ENCODE assay signal across 14 cellular contexts in genomic region chr7:131076711-131077170, GRCh38.
DNase-seq lines count a peak whose midpoint lies in the region; ATAC-seq, FAIRE-seq and TF ChIP-seq lines count a peak whose summit lies in the region.
"Had no signal": no experiment of that assay in that cellular context is flagged by ENCODE, and none has a peak within 500 bp of the region (broad histone marks: within the 10 kb centered on the region; RNA-seq: fewer than 3 reads in every experiment).

No MANE protein-coding gene starts in this region.

- DNase-seq in activated CD8-positive, alpha-beta T cell treated with anti-CD3 and anti-CD28 coated beads for 36 hours: no peak
- DNase-seq in activated CD8-positive, alpha-beta T cell treated with anti-CD3 and anti-CD28 coated beads, Interleukin-2, amount 10 ng/mL, durations not matched to agents 7 days and 5 days: no peak
- no peak for DNase-seq in activated naive CD8-positive, alpha-beta T cell treated with anti-CD3 and anti-CD28 coated beads, Interleukin-2, amount 50 U/mL, for 24 hours
- DNase-seq in keratinocyte (ENCODE audit: low read depth, low spot score) (no peak), sigmoid colon (no peak), germinal center (ENCODE audit: low spot score) (no peak)
- DNase-seq in effector CD8-positive, alpha-beta T cell (lab: John Stamatoyannopoulos, UW): no peak
- DNase-seq: NCI-H524 treated with DMSO at 0.1 percent for 48 hours, thyroid gland had no signal

- FAIRE-seq in keratinocyte (lab: Jason Lieb, UNC): peak; percentile 36
- FAIRE-seq: A204.1, endothelial cell of umbilical vein had no signal

- H3K4me1 ChIP-seq in keratinocyte (ENCODE audit: control insufficient read depth, extremely low read depth, insufficient read depth, low read length) (peaks cover 15% of the 10 kb centered on the region), subcutaneous abdominal adipose tissue (ENCODE audit: control insufficient read depth in 5 of 5, insufficient read depth in 5 of 5, low read length in 5 of 5) (peaks cover 6 to 31% (median 23%) of the 10 kb centered on the region in 5 donors), sigmoid colon (peaks cover 0 to 75% (median 51%) of the 10 kb centered on the region in 4 donors)

- dilution Hi-C loops in keratinocyte (cut with MboI; ENCODE audit: extremely low pct_ligation_motif_present, low sequenced_read_pairs): no loop called here

- H3K36me3 ChIP-seq in keratinocyte (ENCODE audit: control insufficient read depth in 2 of 2, extremely low read depth in 1 of 2, insufficient read depth in 2 of 2, low read length in 2 of 2) (no peaks in the 10 kb centered on the region), subcutaneous abdominal adipose tissue (ENCODE audit: control insufficient read depth in 5 of 5, insufficient read depth in 5 of 5, low read length in 5 of 5) (peaks cover 6 to 27% (median 6%) of the 10 kb centered on the region in 5 donors), sigmoid colon (peaks cover 0 to 24% (median 0%) of the 10 kb centered on the region in 4 donors)

- H3K36me3 Mint-ChIP-seq in activated CD8-positive, alpha-beta T cell treated with anti-CD3 and anti-CD28 coated beads for 36 hours (ENCODE audit: low read depth): peaks cover 22% of the 10 kb centered on the region
- peaks cover 5% of the 10 kb centered on the region for H3K36me3 Mint-ChIP-seq in activated CD8-positive, alpha-beta T cell treated with anti-CD3 and anti-CD28 coated beads, Interleukin-2, amount 10 ng/mL, durations not matched to agents 7 days and 5 days (ENCODE audit: low read depth)
- H3K36me3 Mint-ChIP-seq in activated naive CD8-positive, alpha-beta T cell treated with anti-CD3 and anti-CD28 coated beads, Interleukin-2, amount 50 U/mL, for 24 hours (ENCODE audit: low read depth): peaks cover 25% of the 10 kb centered on the region

- no peak for ATAC-seq in activated CD8-positive, alpha-beta T cell treated with anti-CD3 and anti-CD28 coated beads for 36 hours
- ATAC-seq in activated CD8-positive, alpha-beta T cell treated with anti-CD3 and anti-CD28 coated beads, Interleukin-2, amount 10 ng/mL, durations not matched to agents 7 days and 5 days: no peak
- ATAC-seq in activated naive CD8-positive, alpha-beta T cell treated with anti-CD3 and anti-CD28 coated beads, Interleukin-2, amount 50 U/mL, for 24 hours: no peak

- no peak for TF ChIP-seq CTCF in activated CD8-positive, alpha-beta T cell treated with anti-CD3 and anti-CD28 coated beads for 36 hours (IDR thresholded peaks at IDR 0.05)
- TF ChIP-seq CTCF in keratinocyte (optimal IDR thresholded peaks at IDR 0.05 in 1 of 3, IDR thresholded peaks at IDR 0.05 in 1 of 3, conservative IDR thresholded peaks at IDR 0.05 in 1 of 3; ENCODE audit: extremely low read depth in 1 of 3, insufficient read depth in 2 of 3, low read length in 3 of 3) (no peak), sigmoid colon (IDR thresholded peaks at IDR 0.05) (no peak)

- peaks cover 3% of the 10 kb centered on the region for H3K79me2 ChIP-seq in keratinocyte (ENCODE audit: control insufficient read depth, insufficient read depth, low read length)

- H3K9me1 ChIP-seq in keratinocyte (ENCODE audit: control insufficient read depth, extremely low read depth, insufficient read depth, low read length): no peaks in the 10 kb centered on the region

- CTCF ChIA-PET in activated CD8-positive, alpha-beta T cell treated with anti-CD3 and anti-CD28 coated beads for 36 hours (lab: Charles Lee): no interaction called here
- CTCF ChIA-PET in activated CD8-positive, alpha-beta T cell treated with anti-CD3 and anti-CD28 coated beads, Interleukin-2, amount 10 ng/mL, durations not matched to agents 7 days and 5 days (lab: Charles Lee): no interaction called here

- H3K4me3 Mint-ChIP-seq in activated CD8-positive, alpha-beta T cell treated with anti-CD3 and anti-CD28 coated beads for 36 hours: no peak overlapping the region
- no peak overlapping the region for H3K4me3 Mint-ChIP-seq in activated CD8-positive, alpha-beta T cell treated with anti-CD3 and anti-CD28 coated beads, Interleukin-2, amount 10 ng/mL, durations not matched to agents 7 days and 5 days
- no peak overlapping the region for H3K4me3 Mint-ChIP-seq in activated naive CD8-positive, alpha-beta T cell treated with anti-CD3 and anti-CD28 coated beads, Interleukin-2, amount 50 U/mL, for 24 hours
- H3K4me3 Mint-ChIP-seq: T-helper 1 cell treated with Interleukin-12 subunit alpha and Interleukin-12 subunit beta and Interleukin-4 antibody, amounts not matched to agents 30 μg/mL and 1 μg/mL, for 36 hours had no signal

- no peaks in the 10 kb centered on the region for H3K9me3 ChIP-seq in keratinocyte (ENCODE audit: control insufficient read depth, low read depth, low read length)
- no peaks in the 10 kb centered on the region for H3K9me3 ChIP-seq in subcutaneous abdominal adipose tissue (ENCODE audit: control insufficient read depth in 5 of 5, low read length in 5 of 5)
- H3K9me3 ChIP-seq in sigmoid colon: no peaks in the 10 kb centered on the region
- H3K9me3 ChIP-seq: thyroid gland had no signal

- H2AFZ ChIP-seq in keratinocyte (ENCODE audit: control insufficient read depth, low read length): no peak overlapping the region

- H3K27ac Mint-ChIP-seq in activated CD8-positive, alpha-beta T cell treated with anti-CD3 and anti-CD28 coated beads for 36 hours: peak overlapping the region; percentile 70
- no peak overlapping the region for H3K27ac Mint-ChIP-seq in activated CD8-positive, alpha-beta T cell treated with anti-CD3 and anti-CD28 coated beads, Interleukin-2, amount 10 ng/mL, durations not matched to agents 7 days and 5 days
- H3K27ac Mint-ChIP-seq in activated naive CD8-positive, alpha-beta T cell treated with anti-CD3 and anti-CD28 coated beads, Interleukin-2, amount 50 U/mL, for 24 hours: peak overlapping the region; percentile 49

- TF ChIP-seq EP300 in sigmoid colon (IDR thresholded peaks at IDR 0.05): no peak

- POLR2A ChIA-PET in activated CD8-positive, alpha-beta T cell treated with anti-CD3 and anti-CD28 coated beads for 36 hours (lab: Charles Lee): no interaction called here
- POLR2A ChIA-PET in activated CD8-positive, alpha-beta T cell treated with anti-CD3 and anti-CD28 coated beads, Interleukin-2, amount 10 ng/mL, durations not matched to agents 7 days and 5 days (lab: Charles Lee): interaction anchor here (0.9 kb wide), 1 partner anchor 13 kb away, joined by 3 read pairs; no protein-coding TSS in a partner anchor

- peak overlapping the region; percentile 40 for H3K4me2 ChIP-seq in keratinocyte (ENCODE audit: control insufficient read depth, extremely low read depth, insufficient read depth, low read depth, low read length)

- no peak overlapping the region for H3K4me3 ChIP-seq in keratinocyte (ENCODE audit: control insufficient read depth in 2 of 3, extremely low read depth in 1 of 3, insufficient read depth in 2 of 3, low read depth in 1 of 3, low read length in 3 of 3)
- no peak overlapping the region for H3K4me3 ChIP-seq in subcutaneous abdominal adipose tissue (ENCODE audit: low read depth in 1 of 5, low read length in 5 of 5)
- no peak overlapping the region for H3K4me3 ChIP-seq in sigmoid colon
- H3K4me3 ChIP-seq: lung, thyroid gland had no signal

- H3K9ac ChIP-seq in keratinocyte (ENCODE audit: control insufficient read depth, extremely low read depth, insufficient read depth, low read length): no peak overlapping the region
- H3K9ac ChIP-seq in subcutaneous abdominal adipose tissue (ENCODE audit: low read length in 5 of 5): peak overlapping the region in 1 of 5 donors; percentile 28

- 75% methylated on average over 4 of the region's 4 CpGs for WGBS in sigmoid colon, 2 donors

- no peaks in the 10 kb centered on the region for H3K27me3 ChIP-seq in keratinocyte (ENCODE audit: control insufficient read depth, extremely low read depth, insufficient read depth, low read length)
- H3K27me3 ChIP-seq in subcutaneous abdominal adipose tissue (ENCODE audit: control insufficient read depth in 5 of 5, insufficient read depth in 4 of 5, low read length in 5 of 5): no peaks in the 10 kb centered on the region
- no peaks in the 10 kb centered on the region for H3K27me3 ChIP-seq in sigmoid colon
- H3K27me3 ChIP-seq: thyroid gland had no signal

- peaks cover 50% of the 10 kb centered on the region for H3K4me1 Mint-ChIP-seq in activated CD8-positive, alpha-beta T cell treated with anti-CD3 and anti-CD28 coated beads for 36 hours (ENCODE audit: low read depth)
- H3K4me1 Mint-ChIP-seq in activated CD8-positive, alpha-beta T cell treated with anti-CD3 and anti-CD28 coated beads, Interleukin-2, amount 10 ng/mL, durations not matched to agents 7 days and 5 days (ENCODE audit: low read depth): peaks cover 9% of the 10 kb centered on the region
- H3K4me1 Mint-ChIP-seq in activated naive CD8-positive, alpha-beta T cell treated with anti-CD3 and anti-CD28 coated beads, Interleukin-2, amount 50 U/mL, for 24 hours: peaks cover 46% of the 10 kb centered on the region

- H3K27me3 Mint-ChIP-seq in activated CD8-positive, alpha-beta T cell treated with anti-CD3 and anti-CD28 coated beads for 36 hours: no peaks in the 10 kb centered on the region
- no peaks in the 10 kb centered on the region for H3K27me3 Mint-ChIP-seq in activated CD8-positive, alpha-beta T cell treated with anti-CD3 and anti-CD28 coated beads, Interleukin-2, amount 10 ng/mL, durations not matched to agents 7 days and 5 days (ENCODE audit: low read depth)
- no peaks in the 10 kb centered on the region for H3K27me3 Mint-ChIP-seq in activated naive CD8-positive, alpha-beta T cell treated with anti-CD3 and anti-CD28 coated beads, Interleukin-2, amount 50 U/mL, for 24 hours

- no peak for TF ChIP-seq POLR2A in sigmoid colon (IDR thresholded peaks at IDR 0.05)

- H4K20me1 ChIP-seq in keratinocyte (ENCODE audit: control insufficient read depth, extremely low read depth, insufficient read depth, low read length): no peaks in the 10 kb centered on the region

- H3K27ac ChIP-seq in keratinocyte (ENCODE audit: control insufficient read depth, insufficient read depth, low read length) (no peak overlapping the region), subcutaneous abdominal adipose tissue (ENCODE audit: low read depth, low read length) (peak overlapping the region; percentile 38), sigmoid colon (peak overlapping the region in 2 of 4 donors; percentile 15 to 37)

- intact Hi-C loops in activated CD8-positive, alpha-beta T cell treated with anti-CD3 and anti-CD28 coated beads for 36 hours (cut with micrococcal nuclease): loop anchor here (10.0 kb wide), 1 partner anchor 248 kb away; the partner anchor contains the start of gene MKLN1
- intact Hi-C loops in sigmoid colon (cut with DNase I): no loop called here

- H3K9me3 Mint-ChIP-seq in activated CD8-positive, alpha-beta T cell treated with anti-CD3 and anti-CD28 coated beads for 36 hours: no peaks in the 10 kb centered on the region
- no peaks in the 10 kb centered on the region for H3K9me3 Mint-ChIP-seq in activated CD8-positive, alpha-beta T cell treated with anti-CD3 and anti-CD28 coated beads, Interleukin-2, amount 10 ng/mL, durations not matched to agents 7 days and 5 days (ENCODE audit: insufficient read depth)
- no peaks in the 10 kb centered on the region for H3K9me3 Mint-ChIP-seq in activated naive CD8-positive, alpha-beta T cell treated with anti-CD3 and anti-CD28 coated beads, Interleukin-2, amount 50 U/mL, for 24 hours
- H3K9me3 Mint-ChIP-seq: T-helper 1 cell treated with Interleukin-12 subunit alpha and Interleukin-12 subunit beta and Interleukin-4 antibody, amounts not matched to agents 30 μg/mL and 1 μg/mL, for 36 hours had no signal
